In genomic region chr16:85047867-85048455, GRCh38 we compare ENCODE assay signal across 18 cellular contexts. TPM values are rescaled to one million over a fixed set of nuclear protein-coding genes. Genes with fewer than 3 reads are reported as not detected.
A peak's percentile ranks its signal among the peaks of the same experiment; 100 is the strongest.
DNase-seq lines count a peak whose midpoint lies in the region; ATAC-seq and TF ChIP-seq lines count a peak whose summit lies in the region.
"Had no signal": no experiment of that assay in that cellular context is flagged by ENCODE, and none has a peak within 500 bp of the region (broad histone marks: within the 10 kb centered on the region; RNA-seq: fewer than 3 reads in every experiment).

No MANE protein-coding gene starts in this region.

- peaks cover 35% of the 10 kb centered on the region for H3K4me1 Mint-ChIP-seq in activated CD4-positive, alpha-beta T cell treated with anti-CD3 and anti-CD28 coated beads, Interleukin-2, amount 10 ng/mL, durations not matched to agents 7 days and 5 days
- peaks cover 43% of the 10 kb centered on the region for H3K4me1 Mint-ChIP-seq in stimulated activated naive CD8-positive, alpha-beta T cell treated with anti-CD3 and anti-CD28 coated beads, Interleukin-15, amount 100 ng/mL, for 72 hours

- peak overlapping the region; percentile 6 for H3K4me3 ChIP-seq in colonic mucosa
- H3K4me3 ChIP-seq: ascending aorta, heart right ventricle had no signal

- DNase-seq in activated CD4-positive, alpha-beta T cell treated with anti-CD3 and anti-CD28 coated beads, Interleukin-2, amount 10 ng/mL, durations not matched to agents 7 days and 5 days: no peak
- no peak for DNase-seq in activated CD4-positive, alpha-beta T cell treated with anti-CD3 and anti-CD28 coated beads for 1 hour
- peak; percentile 55 to 71 for DNase-seq in NOMO-1 (lab: John Stamatoyannopoulos, UW; ENCODE audit: unreplicated experiment in 2 of 2)
- peak; percentile 86 for DNase-seq in colonic mucosa
- no peak for DNase-seq in stimulated activated naive CD8-positive, alpha-beta T cell treated with anti-CD3 and anti-CD28 coated beads, Interleukin-15, amount 100 ng/mL, for 72 hours
- DNase-seq in activated effector memory CD4-positive, alpha-beta T cell treated with Interleukin-2 at 50 U/mL for 16 hours: no peak
- no peak for DNase-seq in dermis blood vessel endothelial cell
- DNase-seq: Caco-2; heart right ventricle; kidney glomerular epithelial cell; NCI-H2081; NCI-H748 treated with DMSO at 0.1 percent for 48 hours; stimulated activated CD4-positive, alpha-beta T cell treated with anti-CD3 and anti-CD28 coated beads, Interleukin-12 subunit alpha, Interleukin-12 subunit beta, amount 100 ng/mL, for 4 hours; T-helper 9 cell had no signal

- no peak overlapping the region for H3K4me3 Mint-ChIP-seq in activated CD4-positive, alpha-beta T cell treated with anti-CD3 and anti-CD28 coated beads, Interleukin-2, amount 10 ng/mL, durations not matched to agents 7 days and 5 days
- H3K4me3 Mint-ChIP-seq in stimulated activated naive CD8-positive, alpha-beta T cell treated with anti-CD3 and anti-CD28 coated beads, Interleukin-15, amount 100 ng/mL, for 72 hours: peak overlapping the region; percentile 69 to 70
- H3K4me3 Mint-ChIP-seq: activated CD4-positive, alpha-beta memory T cell treated with anti-CD3 and anti-CD28 coated beads for 36 hours had no signal

- intact Hi-C loops in colonic mucosa (cut with DNase I): no loop called here

- CTCF ChIA-PET in activated CD4-positive, alpha-beta T cell treated with anti-CD3 and anti-CD28 coated beads, Interleukin-2, amount 10 ng/mL, durations not matched to agents 7 days and 5 days (lab: Charles Lee): interaction anchor here (0.6 kb wide), 1 partner anchor 887 kb away, joined by 3 read pairs; no protein-coding TSS in a partner anchor

- no peak for TF ChIP-seq CTCF in colonic mucosa (IDR thresholded peaks at IDR 0.05)

- ATAC-seq in stimulated activated naive CD8-positive, alpha-beta T cell treated with anti-CD3 and anti-CD28 coated beads, Interleukin-15, amount 100 ng/mL, for 72 hours: no peak
- ATAC-seq in GM19324 (IDR thresholded peaks at IDR 0.05; ENCODE audit: low FRiP score, unreplicated experiment): no peak
- ATAC-seq: activated T-helper 17 cell treated with anti-CD3 and anti-CD28 coated beads, Interleukin-2, amount 50 U/mL, for 72 hours had no signal

- H3K36me3 ChIP-seq in colonic mucosa: no peaks in the 10 kb centered on the region
- H3K36me3 ChIP-seq: ascending aorta had no signal

- H3K9me3 ChIP-seq in colonic mucosa: no peaks in the 10 kb centered on the region
- H3K9me3 ChIP-seq: ascending aorta, Caco-2, heart right ventricle had no signal

- H3K27ac ChIP-seq in colonic mucosa: peak overlapping the region; percentile 94
- H3K27ac ChIP-seq: ascending aorta, heart right ventricle had no signal

- POLR2A ChIA-PET in activated CD4-positive, alpha-beta T cell treated with anti-CD3 and anti-CD28 coated beads, Interleukin-2, amount 10 ng/mL, durations not matched to agents 7 days and 5 days (lab: Charles Lee): no interaction called here

- H3K36me3 Mint-ChIP-seq in activated CD4-positive, alpha-beta T cell treated with anti-CD3 and anti-CD28 coated beads, Interleukin-2, amount 10 ng/mL, durations not matched to agents 7 days and 5 days (ENCODE audit: low read depth): peaks cover 15% of the 10 kb centered on the region

- no peaks in the 10 kb centered on the region for H3K27me3 ChIP-seq in colonic mucosa
- H3K27me3 ChIP-seq: ascending aorta, heart right ventricle had no signal

- H3K9ac ChIP-seq in colonic mucosa (ENCODE audit: low read depth in 2 of 2, low read length in 2 of 2): peak overlapping the region; percentile 56 to 60

- no peaks in the 10 kb centered on the region for H3K9me3 Mint-ChIP-seq in activated CD4-positive, alpha-beta T cell treated with anti-CD3 and anti-CD28 coated beads, Interleukin-2, amount 10 ng/mL, durations not matched to agents 7 days and 5 days
- no peaks in the 10 kb centered on the region for H3K9me3 Mint-ChIP-seq in stimulated activated naive CD8-positive, alpha-beta T cell treated with anti-CD3 and anti-CD28 coated beads, Interleukin-15, amount 100 ng/mL, for 72 hours
- H3K9me3 Mint-ChIP-seq: activated CD4-positive, alpha-beta memory T cell treated with anti-CD3 and anti-CD28 coated beads for 36 hours; activated T-helper 17 cell treated with anti-CD3 and anti-CD28 coated beads, Interleukin-2, amount 50 U/mL, for 72 hours had no signal

- peaks cover 4% of the 10 kb centered on the region for H3K4me1 ChIP-seq in colonic mucosa

- H3K27ac Mint-ChIP-seq in activated CD4-positive, alpha-beta T cell treated with anti-CD3 and anti-CD28 coated beads, Interleukin-2, amount 10 ng/mL, durations not matched to agents 7 days and 5 days: peak overlapping the region; percentile 84
- H3K27ac Mint-ChIP-seq in stimulated activated naive CD8-positive, alpha-beta T cell treated with anti-CD3 and anti-CD28 coated beads, Interleukin-15, amount 100 ng/mL, for 72 hours: peak overlapping the region in 1 of 2 donors; percentile 81
- H3K27ac Mint-ChIP-seq: activated CD4-positive, alpha-beta memory T cell treated with anti-CD3 and anti-CD28 coated beads for 36 hours had no signal

- H3K27me3 Mint-ChIP-seq in activated CD4-positive, alpha-beta T cell treated with anti-CD3 and anti-CD28 coated beads, Interleukin-2, amount 10 ng/mL, durations not matched to agents 7 days and 5 days: no peaks in the 10 kb centered on the region
- H3K27me3 Mint-ChIP-seq in stimulated activated naive CD8-positive, alpha-beta T cell treated with anti-CD3 and anti-CD28 coated beads, Interleukin-15, amount 100 ng/mL, for 72 hours: no peaks in the 10 kb centered on the region
- H3K27me3 Mint-ChIP-seq: activated CD4-positive, alpha-beta memory T cell treated with anti-CD3 and anti-CD28 coated beads for 36 hours; activated T-helper 17 cell treated with anti-CD3 and anti-CD28 coated beads, Interleukin-2, amount 50 U/mL, for 72 hours had no signal

RNA-seq across cellular contexts. Expression of gene KIAA0513, which starts 20.4 kb away (rescaled TPM):
- total RNA-seq in activated CD4-positive, alpha-beta T cell treated with anti-CD3 and anti-CD28 coated beads, Interleukin-2, amount 10 ng/mL, durations not matched to agents 7 days and 5 days: 10 to 100 TPM; 13.6 to 14.8 TPM
- total RNA-seq in colonic mucosa: 10 to 100 TPM; 17.7 to 22.8 TPM
- 19.9 and 26.1 TPM in 2 replicates for total RNA-seq in dermis blood vessel endothelial cell

RNA-seq across cellular contexts. Expression of gene ZDHHC7, which starts 36.6 kb away (rescaled TPM):
- 10 to 100 TPM; 30.7 to 33.9 TPM for total RNA-seq in activated CD4-positive, alpha-beta T cell treated with anti-CD3 and anti-CD28 coated beads, Interleukin-2, amount 10 ng/mL, durations not matched to agents 7 days and 5 days
- 10 to 100 TPM; 55.1 to 67.8 TPM for total RNA-seq in colonic mucosa
- total RNA-seq in dermis blood vessel endothelial cell: 61.6 and 63.6 TPM in 2 replicates

Comparison
In these comparisons a context has a peak if more than half of its experiments do, and no peak if none do; other contexts are left out.
1. DNase-seq: peak in NOMO-1 (2 of 2) and colonic mucosa (single experiment); none in activated CD4-positive, alpha-beta T cell treated with anti-CD3 and anti-CD28 coated beads, Interleukin-2, amount 10 ng/mL, durations not matched to agents 7 days and 5 days (single experiment), activated CD4-positive, alpha-beta T cell treated with anti-CD3 and anti-CD28 coated beads for 1 hour (single experiment), stimulated activated naive CD8-positive, alpha-beta T cell treated with anti-CD3 and anti-CD28 coated beads, Interleukin-15, amount 100 ng/mL, for 72 hours (0 of 2), activated effector memory CD4-positive, alpha-beta T cell treated with Interleukin-2 at 50 U/mL for 16 hours (single experiment) and dermis blood vessel endothelial cell (single experiment).